8 cellular contexts compared by ENCODE assay signal in genomic region chr1:110339040-110339426, GRCh38. TPM values are rescaled to one million over a fixed set of nuclear protein-coding genes. Genes with fewer than 3 reads are reported as not detected.
DNase-seq lines count a peak whose midpoint lies in the region; ATAC-seq and TF ChIP-seq lines count a peak whose summit lies in the region.

Gene RBM15 (plus strand): TSS chr1:110339377. CDS start chr1:110339406, 29 bp downstream.

- DNase-seq in GM10266 (ENCODE audit: extremely low spot score) (peak; percentile 94), NCI-H1417 (lab: John Stamatoyannopoulos, UW) (peak; percentile 100), SW 1271 (lab: John Stamatoyannopoulos, UW) (peak; percentile 99 to 100), cardiac muscle cell (ENCODE audit: low read depth in 1 of 2, low spot score in 1 of 2) (peak in 1 of 2 donors; percentile 100), tibial nerve (ENCODE audit: low spot score in 2 of 2) (peak; percentile 99 to 100)
- peak; percentile 92 for DNase-seq in activated naive CD8-positive, alpha-beta T cell treated with anti-CD3 and anti-CD28 coated beads, Interleukin-2, amount 50 U/mL, for 16 hours (ENCODE audit: low read depth, low spot score)

- peak within 1 kb of the TSS; percentile 28 for H3K9ac ChIP-seq in parathyroid adenoma

- ATAC-seq in HG02798 (IDR thresholded peaks at IDR 0.05; ENCODE audit: poor library complexity, unreplicated experiment) = peak; percentile 73

- no peak for TF ChIP-seq EP300 in tibial nerve (IDR thresholded peaks at IDR 0.05)

- TF ChIP-seq CTCF in GM10266 (IDR thresholded peaks at IDR 0.05; ENCODE audit: control insufficient read depth, insufficient read depth, low read depth, missing control alignments) = no peak
- no peak for TF ChIP-seq CTCF in cardiac muscle cell (IDR thresholded peaks at IDR 0.05; ENCODE audit: low read depth, low read length)
- no peak for TF ChIP-seq CTCF in parathyroid adenoma (IDR thresholded peaks at IDR 0.05)
- TF ChIP-seq CTCF in tibial nerve (IDR thresholded peaks at IDR 0.05) = no peak

- H3K9me3 ChIP-seq in cardiac muscle cell (ENCODE audit: low read depth) (no peaks in the 10 kb centered on the region), parathyroid adenoma (ENCODE audit: control insufficient read depth, low read length) (no peaks in the 10 kb centered on the region), tibial nerve (no peaks in the 10 kb centered on the region)

- no peak for TF ChIP-seq POLR2A in tibial nerve (IDR thresholded peaks at IDR 0.05)

- H3K36me3 ChIP-seq in cardiac muscle cell (peaks cover 13% of the 10 kb centered on the region), parathyroid adenoma (ENCODE audit: control insufficient read depth, insufficient read depth, low read length) (no peaks in the 10 kb centered on the region), tibial nerve (peaks cover 0 to 21% (median 0%) of the 10 kb centered on the region in 3 donors)

- H3K4me3 ChIP-seq in cardiac muscle cell (peak within 1 kb of the TSS; percentile 90), parathyroid adenoma (ENCODE audit: low read depth, low read length) (peak within 1 kb of the TSS; percentile 97), tibial nerve (peak within 1 kb of the TSS; percentile 77 to 97 (median 90))

- 0 to 1% methylated on average over 19 of the region's 19 CpGs for WGBS in tibial nerve, 2 donors

- H3K27me3 ChIP-seq in cardiac muscle cell (no peaks in the 10 kb centered on the region), parathyroid adenoma (ENCODE audit: control insufficient read depth, insufficient read depth, low read length) (no peaks in the 10 kb centered on the region), tibial nerve (no peaks in the 10 kb centered on the region)

- peaks cover 34% of the 10 kb centered on the region for H3K4me1 ChIP-seq in cardiac muscle cell (ENCODE audit: low read depth)
- H3K4me1 ChIP-seq in parathyroid adenoma = peaks cover 13% of the 10 kb centered on the region
- H3K4me1 ChIP-seq in tibial nerve = peaks cover 0 to 53% (median 43%) of the 10 kb centered on the region in 4 donors

- peak within 1 kb of the TSS; percentile 98 for H3K4me2 ChIP-seq in parathyroid adenoma (ENCODE audit: low read length)

- peaks cover 10% of the 10 kb centered on the region for H3K79me2 ChIP-seq in parathyroid adenoma

- peak within 1 kb of the TSS; percentile 94 for H2AFZ ChIP-seq in parathyroid adenoma

- H3K27ac ChIP-seq in cardiac muscle cell = peak within 1 kb of the TSS; percentile 99
- H3K27ac ChIP-seq in parathyroid adenoma = peak within 1 kb of the TSS; percentile 99
- H3K27ac ChIP-seq in tibial nerve = peak within 1 kb of the TSS; percentile 97 to 99 (median 98)

RNA-seq across cellular contexts. Expression of gene RBM15, which starts in this region (rescaled TPM):
- total RNA-seq in cardiac muscle cell = 38.2 and 73.4 TPM in 2 replicates
- polyA plus RNA-seq in cardiac muscle cell = 8.5 and 15.0 TPM in 2 replicates
- total RNA-seq in tibial nerve = 10 to 100 TPM; 40.9 to 49.0 (median 45.3) TPM
